Comparison of ENCODE assay signal across 1 cellular context in the genomic region with DNA sequence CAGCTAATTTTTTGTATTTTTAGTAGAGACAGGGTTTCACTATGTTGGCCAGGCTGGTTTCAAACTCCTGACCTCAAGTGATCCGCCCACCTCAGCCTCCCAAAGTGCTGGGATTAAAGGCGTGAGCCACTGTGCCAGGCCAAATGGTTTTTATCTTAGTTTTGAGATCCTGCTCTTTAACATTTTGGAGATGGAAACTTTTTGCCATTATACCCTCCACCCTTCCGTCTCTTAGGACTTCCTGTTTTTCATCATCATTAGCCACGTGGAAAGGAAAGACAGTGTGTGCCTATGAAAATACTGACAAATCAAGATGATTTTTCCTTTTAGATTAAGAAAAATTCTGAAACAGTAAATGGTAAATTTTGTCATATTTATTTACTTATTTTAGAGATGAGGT.
TF ChIP-seq lines count a peak whose summit lies in the region.
"Not testable (repeated sequence)": the region's sequence is repeated elsewhere in the genome, so short reads cannot be mapped to it uniquely, and the experiment has no call there.

No MANE protein-coding gene starts in this region.

TF ChIP-seq in K562, 482 proteins besides CTCF, POLR2A, EP300 and RAD21 (continued from another document):
- TF ChIP-seq ZBTB40 (IDR thresholded peaks at IDR 0.05) (0 out of 2 replicates have a peak, but pooled peaks have one; percentile 20), CREM (IDR thresholded peaks at IDR 0.05; ENCODE audit: low read depth) (0 out of 2 replicates have a peak, but pooled peaks have one; percentile 9), ID3 (tag; IDR thresholded peaks at IDR 0.05) (0 out of 2 replicates have a peak, but pooled peaks have one; percentile 26), CC2D1A (IDR thresholded peaks at IDR 0.05) (0 out of 2 replicates have a peak, but pooled peaks have one; percentile 19), HDAC1 (IDR thresholded peaks at IDR 0.05) (0 out of 4 replicates have a peak, but pooled peaks of 1 of the 2 experiments have one; percentile 30), SPI1 (IDR thresholded peaks at IDR 0.05; ENCODE audit: borderline replicate concordance, low read depth, low read length) (peak; percentile 98), ZNF584 (CRISPR knock-in tag; IDR thresholded peaks at IDR 0.05; ENCODE audit: low read depth) (peak; percentile 38; the same call in 1 of the 2 replicates), ZNF592 (IDR thresholded peaks at IDR 0.05) (peak; percentile 77; the same call in 1 of the 2 replicates), PATZ1 (CRISPR knock-in tag; IDR thresholded peaks at IDR 0.05; ENCODE audit: borderline replicate concordance) (0 out of 2 replicates have a peak, but pooled peaks have one; percentile 15), MEF2D (tag; conservative IDR thresholded peaks at IDR 0.05; ENCODE audit: low read depth) (0 out of 2 replicates have a peak, but pooled peaks have one; percentile 53), ELF1 (tag; IDR thresholded peaks at IDR 0.05) (peak; percentile 58), GTF2E2 (tag; IDR thresholded peaks at IDR 0.05) (0 out of 2 replicates have a peak, but pooled peaks have one; percentile 46)
- TF ChIP-seq ZBTB40, ID3 (CRISPR knock-in tag; IDR thresholded peaks at IDR 0.05): not testable (repeated sequence)
- TF ChIP-seq, protein P1, sequence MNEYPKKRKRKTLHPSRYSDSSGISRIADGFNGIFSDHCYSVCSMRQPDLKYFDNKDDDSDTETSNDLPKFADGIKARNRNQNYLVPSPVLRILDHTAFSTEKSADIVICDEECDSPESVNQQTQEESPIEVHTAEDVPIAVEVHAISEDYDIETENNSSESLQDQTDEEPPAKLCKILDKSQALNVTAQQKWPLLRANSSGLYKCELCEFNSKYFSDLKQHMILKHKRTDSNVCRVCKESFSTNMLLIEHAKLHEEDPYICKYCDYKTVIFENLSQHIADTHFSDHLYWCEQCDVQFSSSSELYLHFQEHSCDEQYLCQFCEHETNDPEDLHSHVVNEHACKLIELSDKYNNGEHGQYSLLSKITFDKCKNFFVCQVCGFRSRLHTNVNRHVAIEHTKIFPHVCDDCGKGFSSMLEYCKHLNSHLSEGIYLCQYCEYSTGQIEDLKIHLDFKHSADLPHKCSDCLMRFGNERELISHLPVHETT (CRISPR knock-in tag; conservative IDR thresholded peaks at IDR 0.05 in 1 of 2, IDR thresholded peaks at IDR 0.05 in 1 of 2), result peak in 1 of 2 experiments; percentile 55; a peak in 1 of 4 replicates
- TF ChIP-seq, protein P2, sequence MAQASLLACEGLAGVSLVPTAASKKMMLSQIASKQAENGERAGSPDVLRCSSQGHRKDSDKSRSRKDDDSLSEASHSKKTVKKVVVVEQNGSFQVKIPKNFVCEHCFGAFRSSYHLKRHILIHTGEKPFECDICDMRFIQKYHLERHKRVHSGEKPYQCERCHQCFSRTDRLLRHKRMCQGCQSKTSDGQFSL (CRISPR knock-in tag; IDR thresholded peaks at IDR 0.05), result not testable (repeated sequence)
- TF ChIP-seq, protein P2 (tag; IDR thresholded peaks at IDR 0.05), result peak in 1 of 2 experiments; percentile 43; a peak in 1 of 4 replicates
- TF ChIP-seq, protein P3, sequence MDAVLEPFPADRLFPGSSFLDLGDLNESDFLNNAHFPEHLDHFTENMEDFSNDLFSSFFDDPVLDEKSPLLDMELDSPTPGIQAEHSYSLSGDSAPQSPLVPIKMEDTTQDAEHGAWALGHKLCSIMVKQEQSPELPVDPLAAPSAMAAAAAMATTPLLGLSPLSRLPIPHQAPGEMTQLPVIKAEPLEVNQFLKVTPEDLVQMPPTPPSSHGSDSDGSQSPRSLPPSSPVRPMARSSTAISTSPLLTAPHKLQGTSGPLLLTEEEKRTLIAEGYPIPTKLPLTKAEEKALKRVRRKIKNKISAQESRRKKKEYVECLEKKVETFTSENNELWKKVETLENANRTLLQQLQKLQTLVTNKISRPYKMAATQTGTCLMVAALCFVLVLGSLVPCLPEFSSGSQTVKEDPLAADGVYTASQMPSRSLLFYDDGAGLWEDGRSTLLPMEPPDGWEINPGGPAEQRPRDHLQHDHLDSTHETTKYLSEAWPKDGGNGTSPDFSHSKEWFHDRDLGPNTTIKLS (IDR thresholded peaks at IDR 0.05; ENCODE audit: borderline replicate concordance, low read depth), result 0 out of 2 replicates have a peak, but pooled peaks have one; percentile 56
